24 cellular contexts compared by ENCODE assay signal in the genomic region with DNA sequence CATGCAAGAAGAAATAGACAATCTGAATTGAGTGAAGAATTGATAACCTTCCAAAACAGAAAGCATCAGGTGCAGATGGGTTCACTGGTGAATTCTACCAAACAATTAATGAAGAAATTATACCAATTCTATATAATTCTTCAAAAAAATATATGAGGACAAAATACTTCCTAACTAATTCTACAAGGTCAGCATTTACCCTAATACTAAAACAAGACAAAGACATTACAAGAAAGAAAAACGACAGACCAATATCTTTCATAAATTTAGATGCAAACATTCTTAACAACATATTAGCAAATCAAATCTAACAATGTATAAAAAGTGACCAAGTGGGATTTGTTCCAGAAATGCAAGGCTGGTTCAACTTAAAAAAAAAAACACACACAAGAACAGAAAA.
DNase-seq lines count a peak whose midpoint lies in the region; ATAC-seq, FAIRE-seq and TF ChIP-seq lines count a peak whose summit lies in the region.
"Had no signal": no experiment of that assay in that cellular context is flagged by ENCODE, and none has a peak within 500 bp of the region (broad histone marks: within the 10 kb centered on the region; RNA-seq: fewer than 3 reads in every experiment).

No MANE protein-coding gene starts in this region.

- no peak overlapping the region for H2AK9ac ChIP-seq in IMR-90 (replicated peaks; ENCODE audit: low read depth, low read length, poor library complexity)

- H3K4me3 ChIP-seq in HepG2 (replicated peaks in 1 of 3; ENCODE audit: insufficient read depth in 1 of 3, low read depth in 2 of 3, low read length in 3 of 3): no peak overlapping the region
- no peak overlapping the region for H3K4me3 ChIP-seq in right lobe of liver
- H3K4me3 ChIP-seq in IMR-90 (ENCODE audit: insufficient read depth, low read depth, low read length): no peak overlapping the region
- H3K4me3 ChIP-seq in gastrocnemius medialis: no peak overlapping the region
- H3K4me3 ChIP-seq: BLaER1, GM12878 had no signal

- no peak for TF ChIP-seq RAD21 in HepG2 (CRISPR knock-in tag; IDR thresholded peaks at IDR 0.05)
- TF ChIP-seq RAD21 in IMR-90 (IDR thresholded peaks at IDR 0.05; ENCODE audit: low read length): no peak

- CTCF ChIA-PET in HepG2 (lab: Yijun Ruan, JAX; ENCODE audit: low intra/inter-chr PET ratio, low total read pairs) (no interaction called here), IMR-90 (lab: Yijun Ruan, JAX) (no interaction called here)

- no peaks in the 10 kb centered on the region for H3K9me1 ChIP-seq in IMR-90 (ENCODE audit: insufficient read depth, low read length)

- no peak overlapping the region for H3K4me2 ChIP-seq in HepG2 (ENCODE audit: low read depth, low read length)
- H3K4me2 ChIP-seq in IMR-90 (ENCODE audit: low read depth, low read length): no peak overlapping the region
- H3K4me2 ChIP-seq: BLaER1 had no signal

- H3K4me1 ChIP-seq in HepG2 (ENCODE audit: insufficient read depth, low read length): no peaks in the 10 kb centered on the region
- H3K4me1 ChIP-seq in right lobe of liver: no peaks in the 10 kb centered on the region
- no peaks in the 10 kb centered on the region for H3K4me1 ChIP-seq in IMR-90 (ENCODE audit: control insufficient read depth, insufficient read depth, low read length)
- no peaks in the 10 kb centered on the region for H3K4me1 ChIP-seq in gastrocnemius medialis
- H3K4me1 ChIP-seq: BE2C, BLaER1 had no signal

- WGBS in HepG2 (ENCODE audit: low lambda C conversion rate): 0% methylated on average over 1 of the region's 1 CpG
- WGBS in right lobe of liver (ENCODE audit: insufficient coverage, low coverage, low lambda C conversion rate, missing lambda C conversion rate): 25% methylated on average over 1 of the region's 1 CpG
- no CpG with 5 or more reads among the region's 1 CpG for WGBS in IMR-90 (ENCODE audit: extremely low coverage in 2 of 2, insufficient read length in 1 of 2), 2 experiments

- no peak overlapping the region for H3K27ac ChIP-seq in HepG2 (ENCODE audit: extremely low read length, insufficient read depth, low read length)
- no peak overlapping the region for H3K27ac ChIP-seq in right lobe of liver
- no peak overlapping the region for H3K27ac ChIP-seq in IMR-90 (ENCODE audit: insufficient read depth, low read length)
- H3K27ac ChIP-seq in gastrocnemius medialis: no peak overlapping the region
- H3K27ac ChIP-seq: 22Rv1, BLaER1 had no signal

- H2BK5ac ChIP-seq in IMR-90 (ENCODE audit: low read depth, low read length, poor library complexity, severe bottlenecking): no peak overlapping the region

- H2AFZ ChIP-seq in HepG2 (ENCODE audit: low read length) (no peak overlapping the region), IMR-90 (replicated peaks; ENCODE audit: low read length, poor library complexity) (no peak overlapping the region)

- H3K9me3 ChIP-seq in HepG2 (ENCODE audit: low read length): peaks cover 7% of the 10 kb centered on the region; the same call in 1 of the 2 replicates
- no peaks in the 10 kb centered on the region for H3K9me3 ChIP-seq in right lobe of liver
- H3K9me3 ChIP-seq in IMR-90 (ENCODE audit: control insufficient read depth, insufficient read depth, low read length): no peaks in the 10 kb centered on the region
- no peaks in the 10 kb centered on the region for H3K9me3 ChIP-seq in gastrocnemius medialis
- H3K9me3 ChIP-seq: BE2C had no signal

- H3K18ac ChIP-seq in IMR-90 (ENCODE audit: low read depth, low read length): no peak overlapping the region

- no peak for TF ChIP-seq EP300 in HepG2 (IDR thresholded peaks at IDR 0.05; ENCODE audit: low read depth in 2 of 2, low read length in 2 of 2)
- TF ChIP-seq EP300 in HepG2 (CRISPR knock-in tag; IDR thresholded peaks at IDR 0.05; ENCODE audit: borderline replicate concordance): no peak

- dilution Hi-C loops in IMR-90 (cut with HindIII; ENCODE audit: low sequenced_read_pairs, unreplicated experiment): no loop called here

- no peak for ATAC-seq in HepG2
- ATAC-seq in right lobe of liver: no peak
- ATAC-seq in IMR-90 (ENCODE audit: low read depth): no peak
- no peak for ATAC-seq in gastrocnemius medialis
- ATAC-seq: GM12878 had no signal

- H2AK5ac ChIP-seq in IMR-90 (ENCODE audit: low read depth, low read length): no peak overlapping the region

- no peak overlapping the region for H4K8ac ChIP-seq in IMR-90 (ENCODE audit: low read depth in 2 of 2, low read length in 2 of 2)

- no peak overlapping the region for H3K23ac ChIP-seq in IMR-90 (ENCODE audit: low read depth, low read length)

- H2BK20ac ChIP-seq in IMR-90 (ENCODE audit: low read depth, low read length): no peak overlapping the region

- H4K5ac ChIP-seq in IMR-90 (ENCODE audit: low read depth, low read length): no peak overlapping the region

- no peak for DNase-seq in HepG2 (ENCODE audit: low spot score)
- DNase-seq in right lobe of liver: no peak
- no peak for DNase-seq in IMR-90
- DNase-seq in GM19239 (ENCODE audit: insufficient read length, low spot score): no peak
- no peak for DNase-seq in gastrocnemius medialis
- DNase-seq: ACHN; BE2C; C1 segment of cervical spinal cord; CD4-positive, alpha-beta memory T cell; CD4-positive, CD25-positive, alpha-beta regulatory T cell; CD8-positive, alpha-beta memory T cell; COR-L47; DMS 273 treated with DMSO at 0.1 percent for 48 hours; DMS153; DMS53; DMS79; DND-41; EL; GDM1 had no signal

- no peaks in the 10 kb centered on the region for H4K20me1 ChIP-seq in HepG2 (ENCODE audit: insufficient read depth, low read length)
- no peaks in the 10 kb centered on the region for H4K20me1 ChIP-seq in IMR-90 (ENCODE audit: insufficient read depth, low read length)
- H4K20me1 ChIP-seq: BLaER1 had no signal

- no peak overlapping the region for H4K91ac ChIP-seq in IMR-90 (ENCODE audit: insufficient read depth, low read depth, low read length)

- H3K79me2 ChIP-seq in HepG2 (ENCODE audit: insufficient read depth, low read length): no peaks in the 10 kb centered on the region

- no peak for TF ChIP-seq POLR2A in HepG2 (IDR thresholded peaks at IDR 0.05; ENCODE audit: insufficient read depth in 1 of 2, low read depth in 2 of 2, low read length in 2 of 2)
- no peak for TF ChIP-seq POLR2A in right lobe of liver (IDR thresholded peaks at IDR 0.05)
- TF ChIP-seq POLR2A in IMR-90 (IDR thresholded peaks at IDR 0.05; ENCODE audit: low read depth, low read length): no peak
- no peak for TF ChIP-seq POLR2A in gastrocnemius medialis (IDR thresholded peaks at IDR 0.05)

- H3K9ac ChIP-seq in HepG2 (ENCODE audit: insufficient read depth, low read depth, low read length): no peak overlapping the region
- H3K9ac ChIP-seq in IMR-90 (ENCODE audit: low read depth, low read length): no peak overlapping the region
- H3K9ac ChIP-seq: BLaER1 had no signal

- TF ChIP-seq CTCF in HepG2 (CRISPR knock-in tag; IDR thresholded peaks at IDR 0.05) (no peak), right lobe of liver (IDR thresholded peaks at IDR 0.05) (no peak), IMR-90 (conservative IDR thresholded peaks at IDR 0.05; ENCODE audit: low read depth, low read length) (no peak), gastrocnemius medialis (IDR thresholded peaks at IDR 0.05 in 4 of 5, conservative IDR thresholded peaks at IDR 0.05 in 1 of 5) (no peak)

- POLR2A ChIA-PET in HepG2 (lab: Yijun Ruan, JAX) (no interaction called here), IMR-90 (lab: Charles Lee; ENCODE audit: unreplicated experiment) (no interaction called here)

- no TSS peak for BruUV-seq in HepG2 (replicated peaks; lab: Mats Ljungman, UMichigan)
- no TSS peak for BruUV-seq in IMR-90 (replicated peaks; lab: Mats Ljungman, UMichigan)

- FAIRE-seq in HepG2 (lab: Jason Lieb, UNC): no peak
- no peak for FAIRE-seq in GM19239 (lab: Jason Lieb, UNC)
- FAIRE-seq: GM12878, GM12892, GM18507 had no signal

- intact Hi-C loops in HepG2 (cut with micrococcal nuclease; ENCODE audit: unreplicated experiment): no loop called here
- intact Hi-C loops in right lobe of liver (cut with DNase I): no loop called here
- intact Hi-C loops in IMR-90 (cut with micrococcal nuclease): no loop called here
- intact Hi-C loops in gastrocnemius medialis (cut with DNase I; ENCODE audit: low total_unique reads): no loop called here

- H3K56ac ChIP-seq in IMR-90 (ENCODE audit: extremely low read depth, insufficient read depth, low read length): no peak overlapping the region

- in situ Hi-C loops in HepG2 (cut with HindIII; ENCODE audit: extremely low pct_ligation_motif_present, low pct_unique_long_range_greater_than_20kb) (no loop called here), IMR-90 (cut with MboI; ENCODE audit: low sequenced_read_pairs) (loop anchor here (25.0 kb wide), 1 partner anchor 359 kb away; no protein-coding TSS in a partner anchor), gastrocnemius medialis (cut with MboI; ENCODE audit: low sequenced_read_pairs in 4 of 4) (no loop called here)

- no peak overlapping the region for H2BK120ac ChIP-seq in IMR-90 (ENCODE audit: low read depth, low read length)

- H3K4ac ChIP-seq in IMR-90 (ENCODE audit: low read depth, low read length): no peak overlapping the region

- H3K27me3 ChIP-seq in HepG2 (ENCODE audit: control insufficient read depth in 1 of 2, insufficient read depth in 2 of 2, low read length in 2 of 2): peaks cover 0 to 2% of the 10 kb centered on the region in 2 experiments; a peak in 1 of 5 replicates
- H3K27me3 ChIP-seq in right lobe of liver: no peaks in the 10 kb centered on the region
- H3K27me3 ChIP-seq in IMR-90 (ENCODE audit: control insufficient read depth, insufficient read depth, low read length): no peaks in the 10 kb centered on the region
- no peaks in the 10 kb centered on the region for H3K27me3 ChIP-seq in gastrocnemius medialis
- H3K27me3 ChIP-seq: BLaER1 had no signal

- H3K36me3 ChIP-seq in HepG2 (replicated peaks in 1 of 2; ENCODE audit: control insufficient read depth in 1 of 2, insufficient read depth in 2 of 2, low read length in 2 of 2): no peaks in the 10 kb centered on the region
- H3K36me3 ChIP-seq in right lobe of liver: no peaks in the 10 kb centered on the region
- no peaks in the 10 kb centered on the region for H3K36me3 ChIP-seq in IMR-90 (ENCODE audit: control insufficient read depth, insufficient read depth, low read length)
- no peaks in the 10 kb centered on the region for H3K36me3 ChIP-seq in gastrocnemius medialis
- H3K36me3 ChIP-seq: BE2C, BLaER1 had no signal

- H2BK15ac ChIP-seq in IMR-90 (ENCODE audit: low read depth, low read length): no peak overlapping the region

- no peaks in the 10 kb centered on the region for H3K79me1 ChIP-seq in IMR-90 (ENCODE audit: low read depth in 1 of 2, low read length in 2 of 2)

- H3K14ac ChIP-seq in IMR-90 (replicated peaks; ENCODE audit: low read depth, low read length): no peak overlapping the region

TF ChIP-seq in HepG2, 621 proteins besides CTCF, POLR2A, EP300 and RAD21 (continues in another document):
- TF ChIP-seq MAFK (conservative IDR thresholded peaks at IDR 0.05 in 1 of 2, IDR thresholded peaks at IDR 0.05 in 1 of 2; ENCODE audit: low read length in 2 of 2): peak in 1 of 2 experiments; percentile 73; a peak in 2 of 4 replicates
- peak; percentile 45; the same call in 1 of the 2 replicates for TF ChIP-seq MAFF (IDR thresholded peaks at IDR 0.05; ENCODE audit: low read depth, low read length)

TF ChIP-seq in IMR-90, 13 proteins besides CTCF, POLR2A, EP300 and RAD21:
- TF ChIP-seq MAZ (IDR thresholded peaks at IDR 0.05; ENCODE audit: borderline replicate concordance, low read depth, low read length) (no peak), MAFK (IDR thresholded peaks at IDR 0.05; ENCODE audit: low read depth, low read length) (peak; percentile 44)
